Comparison of ENCODE assay signal across 19 cellular contexts in the genomic region with DNA sequence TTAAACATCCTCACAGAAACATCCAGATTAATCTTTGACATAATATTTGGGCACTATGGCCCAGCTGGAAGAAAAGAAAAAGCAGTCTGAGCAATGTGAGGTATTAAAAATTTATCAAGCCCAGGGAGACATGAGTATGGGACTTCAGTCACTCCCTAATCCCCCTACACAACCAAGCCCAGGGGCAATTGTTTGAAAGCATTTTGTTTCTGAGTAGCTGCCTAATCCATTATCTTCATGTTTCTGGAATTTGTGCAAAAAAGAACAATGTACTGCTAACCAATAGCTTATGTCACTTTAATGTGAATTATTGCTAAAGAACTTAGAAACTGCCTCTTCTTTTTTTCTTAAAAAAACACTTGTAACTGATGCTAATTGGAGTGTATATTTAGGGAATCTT.
DNase-seq lines count a peak whose midpoint lies in the region; ATAC-seq and TF ChIP-seq lines count a peak whose summit lies in the region.
"Had no signal": no experiment of that assay in that cellular context is flagged by ENCODE, and none has a peak within 500 bp of the region (broad histone marks: within the 10 kb centered on the region; RNA-seq: fewer than 3 reads in every experiment).

No MANE protein-coding gene starts in this region.

- POLR2A ChIA-PET in OCI-LY7 (lab: Charles Lee), result interaction anchor here (0.6 kb wide), 1 partner anchor 1652 kb away, joined by 3 read pairs; no protein-coding TSS in a partner anchor

- peak overlapping the region; percentile 63 for H3K4me3 ChIP-seq in DOHH2 (ENCODE audit: low read length)
- H3K4me3 ChIP-seq in Karpas-422 (ENCODE audit: low read length), result peak overlapping the region; percentile 60
- peak overlapping the region; percentile 41 for H3K4me3 ChIP-seq in OCI-LY7 (ENCODE audit: low read depth, low read length, poor library complexity, severe bottlenecking)
- no peak overlapping the region for H3K4me3 ChIP-seq in mucosa of descending colon
- H3K4me3 ChIP-seq in sigmoid colon, result no peak overlapping the region
- H3K4me3 ChIP-seq: A549; BLaER1 treated with 17β-estradiol and CSF1 and Interleukin-3, amounts not matched to agents 10 nM and 100 nM; GM12878 had no signal

- H3K79me2 ChIP-seq in DOHH2 (ENCODE audit: control insufficient read depth, low read length), result no peaks in the 10 kb centered on the region
- H3K79me2 ChIP-seq in Karpas-422 (ENCODE audit: low read length), result no peaks in the 10 kb centered on the region
- H3K79me2 ChIP-seq in OCI-LY7 (ENCODE audit: insufficient read depth, low read depth, low read length), result no peaks in the 10 kb centered on the region

- DNase-seq in Karpas-422 (no peak), OCI-LY7 (ENCODE audit: low spot score) (no peak), mucosa of descending colon (no peak), sigmoid colon (no peak), GOT3 (lab: John Stamatoyannopoulos, UW) (no peak)
- DNase-seq: AML-193; Caco-2; Calu3; CD4-positive, alpha-beta T cell; CD8-positive, alpha-beta T cell; DMS79 treated with DMSO at 0.1 percent for 48 hours; EL; GDM1 had no signal

- no peak for TF ChIP-seq EP300 in sigmoid colon (IDR thresholded peaks at IDR 0.05)

- TF ChIP-seq POLR2A in sigmoid colon (IDR thresholded peaks at IDR 0.05), result no peak

- H3F3A ChIP-seq in DOHH2 (ENCODE audit: control insufficient read depth, insufficient read depth), result peaks cover 7% of the 10 kb centered on the region; the same call in 1 of the 2 replicates

- H3K4me2 ChIP-seq in DOHH2 (ENCODE audit: low read length) (peak overlapping the region; percentile 82), Karpas-422 (ENCODE audit: low read depth, low read length, poor library complexity, severe bottlenecking) (peak overlapping the region; percentile 77), OCI-LY7 (ENCODE audit: low read length) (peak overlapping the region; percentile 60)
- H3K4me2 ChIP-seq: A549 had no signal

- H3K9ac ChIP-seq in Karpas-422 (ENCODE audit: low read length), result peak overlapping the region; percentile 66
- H3K9ac ChIP-seq: BLaER1 treated with 17β-estradiol and CSF1 and Interleukin-3, amounts not matched to agents 10 nM and 100 nM had no signal

- H2AFZ ChIP-seq in Karpas-422 (ENCODE audit: low read length), result peak overlapping the region; percentile 3; the same call in 1 of the 2 replicates
- peak overlapping the region; percentile 87; the same call in 1 of the 2 replicates for H2AFZ ChIP-seq in OCI-LY7 (ENCODE audit: low read length)

- H3K9me3 ChIP-seq in DOHH2 (ENCODE audit: control insufficient read depth, insufficient read depth, low read length), result no peaks in the 10 kb centered on the region
- no peaks in the 10 kb centered on the region for H3K9me3 ChIP-seq in Karpas-422 (ENCODE audit: low read length)
- no peaks in the 10 kb centered on the region for H3K9me3 ChIP-seq in OCI-LY7 (ENCODE audit: low read length)
- H3K9me3 ChIP-seq in mucosa of descending colon, result peaks cover 1% of the 10 kb centered on the region
- H3K9me3 ChIP-seq in sigmoid colon, result no peaks in the 10 kb centered on the region
- H3K9me3 ChIP-seq: A549, Caco-2 had no signal

- H3K27me3 ChIP-seq in DOHH2 (ENCODE audit: control insufficient read depth, low read length) (no peaks in the 10 kb centered on the region), Karpas-422 (ENCODE audit: low read length) (no peaks in the 10 kb centered on the region), sigmoid colon (no peaks in the 10 kb centered on the region)

- no TSS peak for BruUV-seq in OCI-LY7 (replicated peaks; lab: Mats Ljungman, UMichigan)

- H4K20me1 ChIP-seq in DOHH2 (ENCODE audit: control insufficient read depth, insufficient read depth, low read depth, low read length) (no peaks in the 10 kb centered on the region), Karpas-422 (ENCODE audit: insufficient read depth, low read depth, low read length) (no peaks in the 10 kb centered on the region), OCI-LY7 (ENCODE audit: insufficient read depth, low read length) (no peaks in the 10 kb centered on the region)
- H4K20me1 ChIP-seq: BLaER1 treated with 17β-estradiol and CSF1 and Interleukin-3, amounts not matched to agents 10 nM and 100 nM had no signal

- TF ChIP-seq CTCF in DOHH2 (IDR thresholded peaks at IDR 0.05; ENCODE audit: low read depth, low read length, poor library complexity, severe bottlenecking) (no peak), OCI-LY7 (conservative IDR thresholded peaks at IDR 0.05; ENCODE audit: low read length) (no peak), mucosa of descending colon (IDR thresholded peaks at IDR 0.05) (no peak), sigmoid colon (IDR thresholded peaks at IDR 0.05) (no peak)

- intact Hi-C loops in OCI-LY7 (cut with micrococcal nuclease; ENCODE audit: unreplicated experiment) (loop anchor here (10.0 kb wide), 1 partner anchor 1276 kb away; no protein-coding TSS in a partner anchor), mucosa of descending colon (cut with DNase I, micrococcal nuclease) (no loop called here), sigmoid colon (cut with DNase I) (no loop called here)

- H3K27ac ChIP-seq in DOHH2 (ENCODE audit: low read depth, low read length) (peak overlapping the region; percentile 98), Karpas-422 (ENCODE audit: low read length) (peak overlapping the region; percentile 100), OCI-LY7 (ENCODE audit: low read depth, low read length, poor library complexity, severe bottlenecking) (peak overlapping the region; percentile 93), sigmoid colon (no peak overlapping the region)
- H3K27ac ChIP-seq: 22Rv1; A549; BLaER1 treated with 17β-estradiol and CSF1 and Interleukin-3, amounts not matched to agents 10 nM and 100 nM; C4-2B had no signal

- H3K9me2 ChIP-seq in DOHH2 (replicated peaks; ENCODE audit: control insufficient read depth, low read length) (no peaks in the 10 kb centered on the region), Karpas-422 (replicated peaks; ENCODE audit: insufficient read depth, low read length) (no peaks in the 10 kb centered on the region), OCI-LY7 (ENCODE audit: insufficient read depth, low read length) (no peaks in the 10 kb centered on the region)

- H3K4me1 ChIP-seq in DOHH2 (ENCODE audit: control insufficient read depth, low read length), result peaks cover 44% of the 10 kb centered on the region
- peaks cover 41% of the 10 kb centered on the region for H3K4me1 ChIP-seq in Karpas-422 (ENCODE audit: low read length)
- H3K4me1 ChIP-seq in OCI-LY7 (ENCODE audit: insufficient read depth, low read length, poor library complexity, severe bottlenecking), result peaks cover 34% of the 10 kb centered on the region
- no peaks in the 10 kb centered on the region for H3K4me1 ChIP-seq in mucosa of descending colon (ENCODE audit: low read depth)
- no peaks in the 10 kb centered on the region for H3K4me1 ChIP-seq in sigmoid colon
- H3K4me1 ChIP-seq: A549, Caco-2 had no signal

- H3K36me3 ChIP-seq in DOHH2 (ENCODE audit: control insufficient read depth, low read length) (no peaks in the 10 kb centered on the region; the same call in 1 of the 2 replicates), Karpas-422 (ENCODE audit: insufficient read depth, low read length) (no peaks in the 10 kb centered on the region), OCI-LY7 (ENCODE audit: insufficient read depth, low read length) (no peaks in the 10 kb centered on the region), mucosa of descending colon (ENCODE audit: low read depth) (no peaks in the 10 kb centered on the region), sigmoid colon (no peaks in the 10 kb centered on the region)
- H3K36me3 ChIP-seq: BLaER1 treated with 17β-estradiol and CSF1 and Interleukin-3, amounts not matched to agents 10 nM and 100 nM had no signal

- CTCF ChIA-PET in OCI-LY7 (lab: Charles Lee; ENCODE audit: unreplicated experiment), result no interaction called here

- no peak for ATAC-seq in mucosa of descending colon
- ATAC-seq: A549; CD8-positive, alpha-beta T cell; GM12878 had no signal

Comparison
In these comparisons a context has a peak if more than half of its experiments do, and no peak if none do; other contexts are left out.
1. H3K27ac ChIP-seq: peak in DOHH2 (single experiment), Karpas-422 (single experiment) and OCI-LY7 (single experiment); none in sigmoid colon (0 of 4).
2. H3K4me3 ChIP-seq: peak in DOHH2 (single experiment), Karpas-422 (single experiment) and OCI-LY7 (single experiment); none in mucosa of descending colon (single experiment) and sigmoid colon (0 of 4).
3. Peak in every context shown above with its lines, with median percentiles within 50 percentile points of each other: H3K4me2 ChIP-seq.